ENCODE assay signal across 1 cellular context in the genomic region with DNA sequence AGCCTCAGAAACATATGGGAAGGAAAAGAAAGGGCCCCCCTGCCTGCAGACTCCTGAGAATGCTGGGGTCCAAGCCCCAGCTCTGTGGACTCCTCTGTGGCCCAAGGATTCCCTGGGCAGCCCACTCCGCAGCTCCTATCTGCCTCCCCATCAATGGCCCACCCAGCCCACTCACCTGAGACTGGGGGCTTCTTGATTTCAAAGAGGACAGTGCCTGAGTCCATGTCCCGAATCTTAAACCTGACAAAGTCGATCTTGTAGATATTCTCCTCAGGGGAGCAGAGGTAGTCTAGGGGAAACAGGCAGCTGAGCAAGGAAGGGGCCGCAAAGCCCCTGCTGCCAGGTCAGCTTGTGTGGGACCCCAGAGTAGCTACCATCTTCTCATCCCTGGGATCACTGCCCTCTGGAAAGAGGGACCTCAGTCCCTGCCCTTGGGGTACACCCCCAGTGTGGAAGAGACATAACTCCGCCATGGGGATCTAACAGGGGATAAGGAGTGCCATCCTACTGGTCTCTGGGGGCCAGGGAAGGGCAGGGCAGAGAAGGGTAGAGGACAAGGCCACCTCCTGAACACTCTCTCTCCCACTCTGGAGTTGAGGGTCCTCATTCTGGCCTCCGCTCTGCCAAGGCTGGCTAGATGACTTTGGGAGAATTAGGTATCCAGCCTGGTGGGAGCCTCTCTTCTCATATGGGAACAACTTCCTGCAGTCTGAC.
A peak's percentile ranks its signal among the peaks of the same experiment; 100 is the strongest.
TF ChIP-seq lines count a peak whose summit lies in the region.

No MANE protein-coding gene starts in this region.

TF ChIP-seq in K562, 482 proteins besides CTCF, POLR2A, EP300 and RAD21:
- TF ChIP-seq GABPB1 (CRISPR knock-in tag; IDR thresholded peaks at IDR 0.05) = no peak
- TF ChIP-seq, protein P1, sequence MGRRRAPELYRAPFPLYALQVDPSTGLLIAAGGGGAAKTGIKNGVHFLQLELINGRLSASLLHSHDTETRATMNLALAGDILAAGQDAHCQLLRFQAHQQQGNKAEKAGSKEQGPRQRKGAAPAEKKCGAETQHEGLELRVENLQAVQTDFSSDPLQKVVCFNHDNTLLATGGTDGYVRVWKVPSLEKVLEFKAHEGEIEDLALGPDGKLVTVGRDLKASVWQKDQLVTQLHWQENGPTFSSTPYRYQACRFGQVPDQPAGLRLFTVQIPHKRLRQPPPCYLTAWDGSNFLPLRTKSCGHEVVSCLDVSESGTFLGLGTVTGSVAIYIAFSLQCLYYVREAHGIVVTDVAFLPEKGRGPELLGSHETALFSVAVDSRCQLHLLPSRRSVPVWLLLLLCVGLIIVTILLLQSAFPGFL (CRISPR knock-in tag; IDR thresholded peaks at IDR 0.05) = 0 out of 2 replicates have a peak, but pooled peaks have one; percentile 21
